ENCODE assay signal across 1 cellular context in genomic region chr16:54140057-54140787, GRCh38.
A peak's percentile ranks its signal among the peaks of the same experiment; 100 is the strongest.
TF ChIP-seq lines count a peak whose summit lies in the region.

No MANE protein-coding gene starts in this region.

TF ChIP-seq in HepG2, 621 proteins besides CTCF, POLR2A, EP300 and RAD21 (continued from another document):
- TF ChIP-seq ZNF414 (CRISPR knock-in tag; IDR thresholded peaks at IDR 0.05) (no peak), PHF8 (CRISPR knock-in tag; IDR thresholded peaks at IDR 0.05) (no peak), ZEB1 (IDR thresholded peaks at IDR 0.05; ENCODE audit: insufficient replicate concordance, low read depth) (no peak), DDIT3 (CRISPR knock-in tag; IDR thresholded peaks at IDR 0.05) (no peak), KIAA2018 (CRISPR knock-in tag; IDR thresholded peaks at IDR 0.05; ENCODE audit: borderline replicate concordance) (no peak), RXRB (CRISPR knock-in tag; IDR thresholded peaks at IDR 0.05; ENCODE audit: borderline replicate concordance) (no peak), THRA (CRISPR knock-in tag; IDR thresholded peaks at IDR 0.05; ENCODE audit: borderline replicate concordance) (no peak), PRPF4 (IDR thresholded peaks at IDR 0.05; ENCODE audit: low read depth, low read length, poor library complexity, severe bottlenecking) (no peak), HNF4A (CRISPR knock-in tag; IDR thresholded peaks at IDR 0.05) (peak; percentile 44), ZNF225 (CRISPR knock-in tag; IDR thresholded peaks at IDR 0.05) (no peak), TEF (CRISPR knock-in tag; IDR thresholded peaks at IDR 0.05) (no peak), HDAC1 (CRISPR knock-in tag; IDR thresholded peaks at IDR 0.05) (no peak), ZBTB37 (CRISPR knock-in tag; IDR thresholded peaks at IDR 0.05) (no peak), BCL6 (CRISPR knock-in tag; IDR thresholded peaks at IDR 0.05) (peak; percentile 99), SMARCC2 (IDR thresholded peaks at IDR 0.05) (no peak), FOXP1 (IDR thresholded peaks at IDR 0.05) (no peak), FOXP1 (CRISPR knock-in tag; IDR thresholded peaks at IDR 0.05) (peak; percentile 28; the same call in 1 of the 2 replicates), ZNF30 (CRISPR knock-in tag; IDR thresholded peaks at IDR 0.05) (no peak), HIC2 (CRISPR knock-in tag; IDR thresholded peaks at IDR 0.05; ENCODE audit: low read depth) (no peak), ZKSCAN5 (CRISPR knock-in tag; IDR thresholded peaks at IDR 0.05) (no peak), ZNF431 (CRISPR knock-in tag; IDR thresholded peaks at IDR 0.05; ENCODE audit: borderline replicate concordance, low read depth) (no peak), SP2 (CRISPR knock-in tag; IDR thresholded peaks at IDR 0.05) (no peak), TBX2 (CRISPR knock-in tag; IDR thresholded peaks at IDR 0.05; ENCODE audit: borderline replicate concordance) (peak; percentile 31; the same call in 1 of the 2 replicates), ESRRA (CRISPR knock-in tag; IDR thresholded peaks at IDR 0.05; ENCODE audit: low read depth) (0 out of 2 replicates have a peak, but pooled peaks have one; percentile 29), ARID3A (IDR thresholded peaks at IDR 0.05; ENCODE audit: low read depth, low read length) (0 out of 2 replicates have a peak, but pooled peaks have one; percentile 19), STAT5B (CRISPR knock-in tag; IDR thresholded peaks at IDR 0.05) (no peak), ZNF446 (CRISPR knock-in tag; IDR thresholded peaks at IDR 0.05) (no peak), GATA4 (IDR thresholded peaks at IDR 0.05; ENCODE audit: borderline replicate concordance, low read depth) (no peak), SCMH1 (CRISPR knock-in tag; IDR thresholded peaks at IDR 0.05; ENCODE audit: borderline replicate concordance) (no peak), HOMEZ (CRISPR knock-in tag; IDR thresholded peaks at IDR 0.05; ENCODE audit: low read depth) (0 out of 2 replicates have a peak, but pooled peaks have one; percentile 10), HOXA7 (CRISPR knock-in tag; IDR thresholded peaks at IDR 0.05) (no peak), ZZZ3 (CRISPR knock-in tag; IDR thresholded peaks at IDR 0.05; ENCODE audit: borderline replicate concordance) (no peak), SYNCRIP (IDR thresholded peaks at IDR 0.05; ENCODE audit: insufficient read depth, low read depth, low read length) (no peak), ZGPAT (CRISPR knock-in tag; IDR thresholded peaks at IDR 0.05) (peak; percentile 17; the same call in 1 of the 2 replicates)
TF ChIP-seq in HepG2: peak in this region for 33.
